ENCODE assay signal across 8 cellular contexts in the genomic region with DNA sequence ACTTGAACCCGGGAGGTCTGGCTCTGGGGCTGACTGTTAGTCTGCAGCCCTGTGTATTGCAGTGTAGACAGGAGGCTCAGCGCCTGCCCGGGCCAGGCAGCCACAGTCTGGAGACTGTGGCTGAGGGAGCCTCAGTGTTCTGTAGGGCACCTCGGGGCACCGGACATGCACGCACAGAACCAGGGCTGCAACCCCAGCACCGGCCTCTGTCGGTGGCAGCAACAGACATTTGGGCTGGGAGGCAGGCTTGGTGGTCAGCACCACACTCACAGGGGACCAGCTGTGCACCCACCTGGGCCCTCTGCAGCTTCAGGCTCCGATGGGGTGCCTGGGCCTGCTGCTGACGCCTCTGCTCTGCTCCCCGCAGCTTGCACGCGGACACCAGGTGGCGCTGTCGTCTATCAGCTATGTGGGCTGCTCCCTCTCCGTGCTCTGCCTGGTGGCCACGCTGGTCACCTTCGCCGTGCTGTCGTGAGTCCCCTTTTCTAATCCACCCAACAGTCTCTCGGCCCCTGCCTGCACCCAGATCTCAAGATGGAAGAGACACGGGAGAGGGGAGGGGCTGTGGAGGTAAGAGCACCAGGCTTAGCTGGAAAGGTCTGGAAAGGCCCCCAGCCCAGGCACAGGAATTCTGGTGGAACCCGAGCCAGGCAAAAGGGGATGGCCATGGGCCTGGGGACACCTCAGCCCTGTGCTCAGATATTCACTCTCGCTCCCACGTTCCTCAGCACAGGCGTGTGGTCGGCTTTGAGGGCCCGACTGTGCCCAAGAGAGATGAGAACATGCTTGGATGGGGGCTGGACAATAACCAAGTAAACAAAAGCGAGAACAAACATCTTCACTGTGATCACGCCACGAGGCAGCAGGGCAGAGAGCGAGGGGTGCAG.
DNase-seq lines count a peak whose midpoint lies in the region; ATAC-seq and TF ChIP-seq lines count a peak whose summit lies in the region.

No MANE protein-coding gene starts in this region.

- TF ChIP-seq CTCF in hepatocyte (IDR thresholded peaks at IDR 0.05; ENCODE audit: poor library complexity) = peak; percentile 95
- TF ChIP-seq CTCF in smooth muscle cell (IDR thresholded peaks at IDR 0.05; ENCODE audit: borderline replicate concordance, insufficient read depth, poor library complexity, severe bottlenecking) = peak; percentile 90

- H3K4me3 Mint-ChIP-seq in T-helper 2 cell treated with Interferon-gamma antibody and Interleukin-4, amounts not matched to agents 5 μg/mL and 100 μg/mL, for 36 hours = no peak overlapping the region

- peaks cover 8% of the 10 kb centered on the region for H3K9me3 Mint-ChIP-seq in T-helper 2 cell treated with Interferon-gamma antibody and Interleukin-4, amounts not matched to agents 5 μg/mL and 100 μg/mL, for 36 hours

- H3K4me1 ChIP-seq in HAP-1 (no peaks in the 10 kb centered on the region), hepatocyte (ENCODE audit: insufficient read depth) (no peaks in the 10 kb centered on the region), smooth muscle cell (ENCODE audit: low read depth) (no peaks in the 10 kb centered on the region)

- DNase-seq in GM03348 (ENCODE audit: low spot score) (peak; percentile 91), HAP-1 (ENCODE audit: low spot score in 2 of 2) (peak; percentile 61 to 93), NAMALWA (ENCODE audit: low spot score) (peak; percentile 77), anterior cingulate cortex (lab: John Stamatoyannopoulos, UW) (peak in 56 of 58 donors; percentile 28 to 92 (median 76)), hepatocyte (ENCODE audit: low spot score) (peak; percentile 90), smooth muscle cell (lab: John Stamatoyannopoulos, UW; ENCODE audit: unreplicated experiment) (peak; percentile 57)
- DNase-seq in T-helper 2 cell treated with Interferon-gamma antibody and Interleukin-4, amounts not matched to agents 5 μg/mL and 100 μg/mL, for 36 hours (ENCODE audit: low spot score) = peak; percentile 75

- H3K4me2 ChIP-seq in hepatocyte (peak overlapping the region; percentile 51), smooth muscle cell (no peak overlapping the region)

- H3K4me1 Mint-ChIP-seq in T-helper 2 cell treated with Interferon-gamma antibody and Interleukin-4, amounts not matched to agents 5 μg/mL and 100 μg/mL, for 36 hours (ENCODE audit: low read depth) = peaks cover 17% of the 10 kb centered on the region

- ATAC-seq in GM19324 (IDR thresholded peaks at IDR 0.05; ENCODE audit: low FRiP score, unreplicated experiment) = no peak

- no peaks in the 10 kb centered on the region for H3K79me2 ChIP-seq in hepatocyte
- no peaks in the 10 kb centered on the region for H3K79me2 ChIP-seq in smooth muscle cell (ENCODE audit: low read depth)

- H3K9me3 ChIP-seq in HAP-1 (no peaks in the 10 kb centered on the region), hepatocyte (ENCODE audit: low read depth) (no peaks in the 10 kb centered on the region), smooth muscle cell (replicated peaks; ENCODE audit: low read depth) (no peaks in the 10 kb centered on the region)

- H3K9ac ChIP-seq in smooth muscle cell (ENCODE audit: low read depth) = no peak overlapping the region

- in situ Hi-C loops in HAP-1 (cut with MboI; ENCODE audit: low sequenced_read_pairs) = no loop called here

- no peaks in the 10 kb centered on the region for H3K9me2 ChIP-seq in hepatocyte (replicated peaks; ENCODE audit: insufficient read depth)

- H3K36me3 Mint-ChIP-seq in T-helper 2 cell treated with Interferon-gamma antibody and Interleukin-4, amounts not matched to agents 5 μg/mL and 100 μg/mL, for 36 hours (ENCODE audit: low read depth) = peaks cover 1% of the 10 kb centered on the region

- peak overlapping the region; percentile 22 for H3K27ac Mint-ChIP-seq in T-helper 2 cell treated with Interferon-gamma antibody and Interleukin-4, amounts not matched to agents 5 μg/mL and 100 μg/mL, for 36 hours

- no peaks in the 10 kb centered on the region for H3K27me3 Mint-ChIP-seq in T-helper 2 cell treated with Interferon-gamma antibody and Interleukin-4, amounts not matched to agents 5 μg/mL and 100 μg/mL, for 36 hours (ENCODE audit: low read depth)

- H3K27me3 ChIP-seq in HAP-1 (ENCODE audit: low read depth) (no peaks in the 10 kb centered on the region), hepatocyte (no peaks in the 10 kb centered on the region), smooth muscle cell (ENCODE audit: low read depth) (no peaks in the 10 kb centered on the region)

- no peaks in the 10 kb centered on the region for H3F3A ChIP-seq in smooth muscle cell (ENCODE audit: low read depth)

- H3K36me3 ChIP-seq in HAP-1 (replicated peaks) (no peaks in the 10 kb centered on the region), hepatocyte (replicated peaks; ENCODE audit: insufficient read depth, low read depth) (no peaks in the 10 kb centered on the region), smooth muscle cell (ENCODE audit: low read depth) (no peaks in the 10 kb centered on the region)

- H2AFZ ChIP-seq in hepatocyte (no peak overlapping the region), smooth muscle cell (ENCODE audit: low read depth) (no peak overlapping the region)

- WGBS in hepatocyte (ENCODE audit: low lambda C conversion rate, missing lambda C conversion rate) = 48% methylated on average over 31 of the region's 32 CpGs
- WGBS in smooth muscle cell (ENCODE audit: low lambda C conversion rate) = 46% methylated on average over 32 of the region's 32 CpGs

- H3K4me3 ChIP-seq in HAP-1 = no peak overlapping the region
- no peak overlapping the region for H3K4me3 ChIP-seq in hepatocyte
- H3K4me3 ChIP-seq in smooth muscle cell = no peak overlapping the region

- H3K27ac ChIP-seq in hepatocyte (no peak overlapping the region), smooth muscle cell (ENCODE audit: low read depth) (no peak overlapping the region)

- H4K20me1 ChIP-seq in hepatocyte (ENCODE audit: insufficient read depth, poor library complexity, severe bottlenecking) (no peaks in the 10 kb centered on the region), smooth muscle cell (ENCODE audit: low read depth) (no peaks in the 10 kb centered on the region)
